11 cellular contexts compared by ENCODE assay signal in genomic region chr5:77650686-77651085, GRCh38. TPM values are rescaled to one million over a fixed set of nuclear protein-coding genes. Genes with fewer than 3 reads are reported as not detected.
"Had no signal": no experiment of that assay in that cellular context is flagged by ENCODE, and none has a peak within 500 bp of the region (broad histone marks: within the 10 kb centered on the region; RNA-seq: fewer than 3 reads in every experiment).

No MANE protein-coding gene starts in this region.

- H3K9me3 Mint-ChIP-seq: GM23338, H9, HFFc6 had no signal

- H3K9me3 ChIP-seq: HAP-1 had no signal

- H3K4me3 ChIP-seq: GM23248, GM23338, HAP-1 had no signal

- H3K36me3 ChIP-seq: HAP-1 had no signal

- H3K9ac ChIP-seq: GM23248 had no signal

- H2AFZ ChIP-seq: GM23248, GM23338 had no signal

- H3K27ac ChIP-seq: GM23248 had no signal

- H3K27ac Mint-ChIP-seq: GM23338, H9, HFFc6 had no signal

- H3K4me1 ChIP-seq: HAP-1 had no signal

- H3K4me3 Mint-ChIP-seq: GM23338, H9, HFFc6 had no signal

- DNase-seq: GM23248, GOT3, H7, H9, HCEC 1CT, HFFc6 had no signal

- H3K4me2 ChIP-seq: GM23338 had no signal

- ATAC-seq: GM23338, HCT116 had no signal

- H3K4me1 Mint-ChIP-seq: GM23338 had no signal

RNA-seq across cellular contexts. Expression of gene OTP, which starts 12.2 kb away (rescaled TPM):
- total RNA-seq: GM23248, GM23338, H1, H4, H7, H9, HFFc6 had no signal
- polyA plus RNA-seq: GM23248, GM23338, H1 had no signal
